Comparison of ENCODE assay signal across 10 cellular contexts in the genomic region with DNA sequence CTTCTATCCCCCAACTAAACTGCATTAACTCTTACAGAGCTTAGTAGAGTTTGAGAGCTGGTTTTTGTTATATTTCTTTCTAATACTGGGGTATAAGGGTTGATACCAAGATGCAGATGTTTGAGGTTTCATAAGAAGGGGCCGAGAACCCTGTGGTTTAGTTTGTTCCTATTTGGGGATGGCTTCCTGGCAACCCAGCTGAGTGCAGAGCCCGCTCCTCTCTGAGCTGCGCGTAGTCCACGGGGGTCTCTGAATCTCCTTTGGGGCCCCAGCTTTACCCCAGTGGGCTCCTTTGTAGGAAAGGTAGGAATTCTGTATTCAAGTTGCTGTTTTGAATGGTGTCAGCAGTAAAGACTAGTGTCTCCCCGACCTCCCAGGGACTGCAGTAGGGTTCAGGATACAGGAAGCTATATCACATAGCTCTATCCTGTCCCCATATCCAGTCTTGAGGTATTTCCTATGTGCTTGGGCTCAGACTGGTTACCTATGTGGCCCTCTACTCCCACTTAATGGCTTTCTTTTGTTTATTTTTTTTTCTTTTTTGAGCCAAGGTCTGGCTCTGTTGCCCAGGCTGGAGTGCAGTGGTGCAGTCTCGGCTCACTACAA. TPM values are rescaled to one million over a fixed set of nuclear protein-coding genes. Genes with fewer than 3 reads are reported as not detected.
DNase-seq lines count a peak whose midpoint lies in the region; ATAC-seq and TF ChIP-seq lines count a peak whose summit lies in the region.
"Had no signal": no experiment of that assay in that cellular context is flagged by ENCODE, and none has a peak within 500 bp of the region (broad histone marks: within the 10 kb centered on the region; RNA-seq: fewer than 3 reads in every experiment).

No MANE protein-coding gene starts in this region.

- in situ Hi-C loops in GM18951 (cut with MboI; ENCODE audit: low sequenced_read_pairs, unreplicated experiment), result no loop called here

- POLR2A ChIA-PET in AG04450 (lab: Yijun Ruan, JAX), result interaction anchor here (0.8 to 1.2 kb wide), 3 partner anchors 88 to 253 kb away, joined by 5 to 7 read pairs (median 6); no protein-coding TSS in a partner anchor

- peak overlapping the region; percentile 21 for H3K4me3 Mint-ChIP-seq in activated T-helper 17 cell treated with anti-CD3 and anti-CD28 coated beads, Interleukin-2, amount 50 U/mL, for 72 hours
- peak overlapping the region in 1 of 2 donors; percentile 20 for H3K4me3 Mint-ChIP-seq in activated T-cell treated with anti-CD3 and anti-CD28 coated beads, Interleukin-2, amount 50 U/mL, for 72 hours
- H3K4me3 Mint-ChIP-seq in nephron progenitor cell (no peak overlapping the region), HFFc6 (no peak overlapping the region)

- H3K4me1 Mint-ChIP-seq in activated T-helper 17 cell treated with anti-CD3 and anti-CD28 coated beads, Interleukin-2, amount 50 U/mL, for 72 hours, result peaks cover 39% of the 10 kb centered on the region
- peaks cover 76% of the 10 kb centered on the region for H3K4me1 Mint-ChIP-seq in activated T-cell treated with anti-CD3 and anti-CD28 coated beads, Interleukin-2, amount 50 U/mL, for 72 hours (ENCODE audit: low read depth)
- H3K4me1 Mint-ChIP-seq in nephron progenitor cell (peaks cover 9% of the 10 kb centered on the region), HFFc6 (ENCODE audit: low read depth) (peaks cover 50% of the 10 kb centered on the region)

- peaks cover 12% of the 10 kb centered on the region for H3K36me3 Mint-ChIP-seq in activated T-helper 17 cell treated with anti-CD3 and anti-CD28 coated beads, Interleukin-2, amount 50 U/mL, for 72 hours (ENCODE audit: low read depth)
- peaks cover 8 to 18% of the 10 kb centered on the region in 2 donors for H3K36me3 Mint-ChIP-seq in activated T-cell treated with anti-CD3 and anti-CD28 coated beads, Interleukin-2, amount 50 U/mL, for 72 hours (ENCODE audit: insufficient read depth in 2 of 2)
- H3K36me3 Mint-ChIP-seq in nephron progenitor cell (ENCODE audit: low read depth) (peaks cover 6% of the 10 kb centered on the region), HFFc6 (ENCODE audit: low read depth) (peaks cover 6% of the 10 kb centered on the region)

- peak overlapping the region; percentile 77 for H3K27ac ChIP-seq in AG04450 (ENCODE audit: low read depth, low read length)
- H3K27ac ChIP-seq: suprapubic skin had no signal

- peak; percentile 19 for TF ChIP-seq POLR2A in GM18951 (IDR thresholded peaks at IDR 0.05; ENCODE audit: extremely low read depth, insufficient read depth, insufficient read length)

- no peak overlapping the region for H3K4me3 ChIP-seq in AG04450 (ENCODE audit: low read depth, low read length)
- H3K4me3 ChIP-seq: suprapubic skin had no signal

- no peaks in the 10 kb centered on the region for H3K27me3 Mint-ChIP-seq in activated T-helper 17 cell treated with anti-CD3 and anti-CD28 coated beads, Interleukin-2, amount 50 U/mL, for 72 hours
- H3K27me3 Mint-ChIP-seq in activated T-cell treated with anti-CD3 and anti-CD28 coated beads, Interleukin-2, amount 50 U/mL, for 72 hours (ENCODE audit: low read depth), result no peaks in the 10 kb centered on the region
- H3K27me3 Mint-ChIP-seq in nephron progenitor cell (ENCODE audit: low read depth, poor library complexity) (peaks cover 36% of the 10 kb centered on the region), HFFc6 (ENCODE audit: insufficient read depth) (peaks cover 10% of the 10 kb centered on the region)
- H3K27me3 Mint-ChIP-seq: activated naive CD8-positive, alpha-beta T cell had no signal

- TF ChIP-seq CTCF in AG04450 (IDR thresholded peaks at IDR 0.05; ENCODE audit: low read depth, low read length), result no peak
- no peak for TF ChIP-seq CTCF in nephron progenitor cell (IDR thresholded peaks at IDR 0.05)
- TF ChIP-seq CTCF in HFFc6 (IDR thresholded peaks at IDR 0.05), result no peak

- DNase-seq in AG04450 (ENCODE audit: low read depth, low spot score) (no peak), nephron progenitor cell (no peak), HFFc6 (no peak)
- DNase-seq in activated T-cell treated with anti-CD3 and anti-CD28 coated beads, Interleukin-2, amount 50 U/mL, for 72 hours, result no peak

- peaks cover 9% of the 10 kb centered on the region for H3K9me3 ChIP-seq in AG04450 (ENCODE audit: control insufficient read depth, insufficient read depth, low read length)
- H3K9me3 ChIP-seq: suprapubic skin had no signal

- CTCF ChIA-PET in AG04450 (lab: Charles Lee), result interaction anchor here (0.6 to 1.2 kb wide), 4 partner anchors 29 to 285 kb away, joined by 3 to 4 read pairs (median 3); a partner anchor contains a TSS

- H3K9me3 Mint-ChIP-seq in activated T-helper 17 cell treated with anti-CD3 and anti-CD28 coated beads, Interleukin-2, amount 50 U/mL, for 72 hours, result peaks cover 8% of the 10 kb centered on the region
- H3K9me3 Mint-ChIP-seq in activated T-cell treated with anti-CD3 and anti-CD28 coated beads, Interleukin-2, amount 50 U/mL, for 72 hours, result peaks cover 3 to 8% of the 10 kb centered on the region in 2 donors
- peaks cover 15% of the 10 kb centered on the region for H3K9me3 Mint-ChIP-seq in nephron progenitor cell
- peaks cover 13% of the 10 kb centered on the region for H3K9me3 Mint-ChIP-seq in HFFc6

- H3K27ac Mint-ChIP-seq in activated T-helper 17 cell treated with anti-CD3 and anti-CD28 coated beads, Interleukin-2, amount 50 U/mL, for 72 hours, result peak overlapping the region; percentile 49
- no peak overlapping the region for H3K27ac Mint-ChIP-seq in activated T-cell treated with anti-CD3 and anti-CD28 coated beads, Interleukin-2, amount 50 U/mL, for 72 hours
- H3K27ac Mint-ChIP-seq in nephron progenitor cell (no peak overlapping the region), HFFc6 (no peak overlapping the region)
- H3K27ac Mint-ChIP-seq: activated naive CD8-positive, alpha-beta T cell had no signal

- ATAC-seq in HG02943 (IDR thresholded peaks at IDR 0.05; ENCODE audit: low read depth, unreplicated experiment) (peak; percentile 63), GM21737 (IDR thresholded peaks at IDR 0.05; ENCODE audit: unreplicated experiment) (no peak)
- no peak for ATAC-seq in activated T-helper 17 cell treated with anti-CD3 and anti-CD28 coated beads, Interleukin-2, amount 50 U/mL, for 72 hours (replicated peaks)
- no peak for ATAC-seq in activated T-cell treated with anti-CD3 and anti-CD28 coated beads, Interleukin-2, amount 50 U/mL, for 72 hours (replicated peaks in 1 of 2)

- H3K27me3 ChIP-seq in AG04450 (ENCODE audit: control insufficient read depth, insufficient read depth, low read length), result peaks cover 3% of the 10 kb centered on the region

RNA-seq across cellular contexts. Expression of a gene that starts 25.4 kb away (rescaled TPM):
- 3.8 and 4.8 TPM in 2 replicates for polyA plus RNA-seq in AG04450 (2011; rRNA removed)
- 4.0 and 5.8 TPM in 2 replicates for polyA minus RNA-seq in AG04450 (2011; rRNA and poly(A)+ RNA removed)
- total RNA-seq in activated T-helper 17 cell treated with anti-CD3 and anti-CD28 coated beads, Interleukin-2, amount 50 U/mL, for 72 hours, result 1 to 10 TPM; 4.9 to 7.5 TPM
- 10 to 100 TPM; 11.3 to 14.1 TPM for total RNA-seq in activated T-cell treated with anti-CD3 and anti-CD28 coated beads, Interleukin-2, amount 50 U/mL, for 72 hours
- total RNA-seq in HFFc6 (2021; fragmentation: NEBNext Ultra II Directional; extraction: Animal tissue kit (Norgen Biotek cat#: 25700)), result under 1 TPM; 0.18 to 0.40 (median 0.22) TPM

Comparison
In these comparisons a context has a peak if more than half of its experiments do, and no peak if none do; other contexts are left out.
1. RNA of a gene that starts 25.4 kb away (total RNA-seq): 11.3 to 14.1 TPM in activated T-cell treated with anti-CD3 and anti-CD28 coated beads, Interleukin-2, amount 50 U/mL, for 72 hours and 4.9 to 7.5 TPM in activated T-helper 17 cell treated with anti-CD3 and anti-CD28 coated beads, Interleukin-2, amount 50 U/mL, for 72 hours; 0.18 to 0.40 TPM in HFFc6; every median in the first group is over 4 times any median in the second.